8 cellular contexts compared by ENCODE assay signal in genomic region chr6:33014841-33015634, GRCh38. TPM values are rescaled to one million over a fixed set of nuclear protein-coding genes. Genes with fewer than 3 reads are reported as not detected.
DNase-seq lines count a peak whose midpoint lies in the region; ATAC-seq and TF ChIP-seq lines count a peak whose summit lies in the region.

No MANE protein-coding gene starts in this region.

- H3K27ac Mint-ChIP-seq in activated naive CD4-positive, alpha-beta T cell treated with anti-CD3 and anti-CD28 coated beads, Interleukin-2, amount 50 U/mL, for 72 hours = no peak overlapping the region
- no peak overlapping the region for H3K27ac Mint-ChIP-seq in glutamatergic neuron (ENCODE audit: unreplicated experiment)

- no peak overlapping the region for H3K4me2 ChIP-seq in DND-41 (ENCODE audit: insufficient read depth, low read length)
- no peak overlapping the region for H3K4me2 ChIP-seq in trophoblast cell (ENCODE audit: low read length)

- H2BK12ac ChIP-seq in trophoblast cell (ENCODE audit: low read length) = no peak overlapping the region

- H4K12ac ChIP-seq in trophoblast cell (ENCODE audit: low read depth, low read length) = no peak overlapping the region

- H2AK5ac ChIP-seq in trophoblast cell (ENCODE audit: low read length) = no peak overlapping the region

- H4K20me1 ChIP-seq in DND-41 (ENCODE audit: insufficient read depth, low read length) = no peaks in the 10 kb centered on the region

- no peak overlapping the region for H3K4ac ChIP-seq in trophoblast cell (ENCODE audit: low read depth, low read length)

- H3K36me3 ChIP-seq in DND-41 (ENCODE audit: insufficient read depth, low read length) (no peaks in the 10 kb centered on the region), NT2/D1 (ENCODE audit: insufficient read depth, insufficient read length, low read length) (no peaks in the 10 kb centered on the region), trophoblast cell (ENCODE audit: control insufficient read depth in 1 of 2, insufficient read depth in 2 of 2, low read length in 2 of 2) (no peaks in the 10 kb centered on the region)

- no peak overlapping the region for H3K23ac ChIP-seq in trophoblast cell (ENCODE audit: low read length)

- H3K4me1 ChIP-seq in DND-41 (ENCODE audit: insufficient read depth, low read length) (peaks cover 6% of the 10 kb centered on the region; the same call in 1 of the 2 replicates), NT2/D1 (ENCODE audit: insufficient read depth, insufficient read length) (no peaks in the 10 kb centered on the region), trophoblast cell (ENCODE audit: control insufficient read depth in 1 of 2, insufficient read depth in 2 of 2, low read length in 2 of 2) (no peaks in the 10 kb centered on the region)

- H3K79me1 ChIP-seq in trophoblast cell (ENCODE audit: low read length) = no peaks in the 10 kb centered on the region

- no peak overlapping the region for H4K8ac ChIP-seq in trophoblast cell (ENCODE audit: low read depth, low read length)

- H3K27me3 ChIP-seq in DND-41 (ENCODE audit: insufficient read depth, low read length, poor library complexity) (peaks cover 49% of the 10 kb centered on the region), NT2/D1 (ENCODE audit: insufficient read depth, insufficient read length) (no peaks in the 10 kb centered on the region), trophoblast cell (ENCODE audit: insufficient read depth, low read length) (no peaks in the 10 kb centered on the region)

- H3K27ac ChIP-seq in DND-41 (ENCODE audit: low read length) = no peak overlapping the region
- H3K27ac ChIP-seq in trophoblast cell (ENCODE audit: low read depth, low read length) = no peak overlapping the region

- H3K4me3 ChIP-seq in DND-41 (ENCODE audit: low read depth in 1 of 2, low read length in 2 of 2) (no peak overlapping the region), NT2/D1 (ENCODE audit: insufficient read length, low read depth) (no peak overlapping the region), trophoblast cell (ENCODE audit: low read depth, low read length) (no peak overlapping the region)

- no peak overlapping the region for H2BK5ac ChIP-seq in trophoblast cell (ENCODE audit: low read depth, low read length, poor library complexity)

- no peaks in the 10 kb centered on the region for H3K9me3 Mint-ChIP-seq in activated naive CD4-positive, alpha-beta T cell treated with anti-CD3 and anti-CD28 coated beads, Interleukin-2, amount 50 U/mL, for 72 hours
- no peaks in the 10 kb centered on the region for H3K9me3 Mint-ChIP-seq in glutamatergic neuron (ENCODE audit: unreplicated experiment)

- H4K91ac ChIP-seq in trophoblast cell (ENCODE audit: low read depth, low read length) = no peak overlapping the region

- H2AFZ ChIP-seq in DND-41 (ENCODE audit: low read depth, low read length) (no peak overlapping the region), trophoblast cell (ENCODE audit: insufficient read depth, low read length, poor library complexity) (no peak overlapping the region)

- in situ Hi-C loops in KBM-7 (cut with MboI; ENCODE audit: low pct_unique_long_range_greater_than_20kb, low sequenced_read_pairs) = no loop called here

- no peaks in the 10 kb centered on the region for H3K79me2 ChIP-seq in DND-41 (ENCODE audit: insufficient read depth, low read length)
- no peaks in the 10 kb centered on the region for H3K79me2 ChIP-seq in trophoblast cell (ENCODE audit: control insufficient read depth, insufficient read depth, low read length, poor library complexity)

- no peak overlapping the region for H3K4me3 Mint-ChIP-seq in glutamatergic neuron (ENCODE audit: unreplicated experiment)

- ATAC-seq in DND-41 (ENCODE audit: insufficient read depth, low read depth) = peak; percentile 75
- ATAC-seq in activated naive CD4-positive, alpha-beta T cell treated with anti-CD3 and anti-CD28 coated beads, Interleukin-2, amount 50 U/mL, for 72 hours = peak; percentile 60 to 79
- ATAC-seq in GM21360 (IDR thresholded peaks at IDR 0.05; ENCODE audit: unreplicated experiment) = no peak
- ATAC-seq in GM21619 (IDR thresholded peaks at IDR 0.05; ENCODE audit: unreplicated experiment) = no peak

- no peak overlapping the region for H3K18ac ChIP-seq in trophoblast cell (ENCODE audit: low read length)

- H3K27me3 Mint-ChIP-seq in glutamatergic neuron (ENCODE audit: unreplicated experiment) = no peaks in the 10 kb centered on the region

- no peak overlapping the region for H3K14ac ChIP-seq in trophoblast cell (ENCODE audit: low read length)

- no peak overlapping the region for H3K9ac ChIP-seq in DND-41 (ENCODE audit: low read depth, low read length)
- H3K9ac ChIP-seq in NT2/D1 (ENCODE audit: insufficient read length, low read depth) = no peak overlapping the region
- H3K9ac ChIP-seq in trophoblast cell (ENCODE audit: low read length) = no peak overlapping the region

- H2BK120ac ChIP-seq in trophoblast cell (ENCODE audit: insufficient read depth, low read length, poor library complexity) = no peak overlapping the region

- peak; percentile 84 for TF ChIP-seq CTCF in DND-41 (IDR thresholded peaks at IDR 0.05; ENCODE audit: borderline replicate concordance, extremely low read depth, low read length, poor library complexity, severe bottlenecking)
- TF ChIP-seq CTCF in glutamatergic neuron (IDR thresholded peaks at IDR 0.05; ENCODE audit: partially characterized antibody, unreplicated experiment) = peak; percentile 91

- DNase-seq in DND-41 = peak; percentile 61
- DNase-seq in KBM-7 = peak; percentile 90
- peak; percentile 54 for DNase-seq in NT2/D1 (ENCODE audit: low read depth, low spot score)
- peak in 1 of 2 donors; percentile 63 for DNase-seq in activated naive CD4-positive, alpha-beta T cell treated with anti-CD3 and anti-CD28 coated beads, Interleukin-2, amount 50 U/mL, for 72 hours (ENCODE audit: low spot score in 2 of 2)
- no peak for DNase-seq in glutamatergic neuron
- DNase-seq in trophoblast cell = peak; percentile 52 to 88

- H3K36me3 Mint-ChIP-seq in activated naive CD4-positive, alpha-beta T cell treated with anti-CD3 and anti-CD28 coated beads, Interleukin-2, amount 50 U/mL, for 72 hours = no peaks in the 10 kb centered on the region
- H3K36me3 Mint-ChIP-seq in glutamatergic neuron (ENCODE audit: unreplicated experiment) = no peaks in the 10 kb centered on the region

- H3K9me3 ChIP-seq in DND-41 (ENCODE audit: insufficient read depth, low read length, severe bottlenecking) = no peaks in the 10 kb centered on the region
- H3K9me3 ChIP-seq in NT2/D1 (ENCODE audit: insufficient read depth, low read length) = no peaks in the 10 kb centered on the region
- H3K9me3 ChIP-seq in trophoblast cell (ENCODE audit: insufficient read depth, low read depth, low read length) = peaks cover 2% of the 10 kb centered on the region

- peaks cover 5% of the 10 kb centered on the region for H3K4me1 Mint-ChIP-seq in glutamatergic neuron (ENCODE audit: low read depth, unreplicated experiment)

- WGBS in trophoblast cell (ENCODE audit: extremely low coverage, insufficient coverage, insufficient read length) = no CpG with 5 or more reads among the region's 6 CpGs

RNA-seq across cellular contexts. Expression of gene HLA-DOA, which starts 5.6 kb away (rescaled TPM):
- 1 to 10 TPM; 1.8 to 3.2 TPM for total RNA-seq in activated naive CD4-positive, alpha-beta T cell treated with anti-CD3 and anti-CD28 coated beads, Interleukin-2, amount 50 U/mL, for 72 hours
- 0.69 TPM for total RNA-seq in glutamatergic neuron (ENCODE audit: unreplicated experiment)
- 0.05 and 0.08 TPM in 2 replicates for polyA plus RNA-seq in trophoblast cell (2013)

RNA-seq across cellular contexts. Expression of gene BRD2, which starts 46.6 kb away (rescaled TPM):
- 100 to 1,000 TPM; 216 to 254 TPM for total RNA-seq in activated naive CD4-positive, alpha-beta T cell treated with anti-CD3 and anti-CD28 coated beads, Interleukin-2, amount 50 U/mL, for 72 hours
- total RNA-seq in glutamatergic neuron (ENCODE audit: unreplicated experiment) = 213 TPM
- polyA plus RNA-seq in trophoblast cell (2013) = 265 and 273 TPM in 2 replicates

RNA-seq across cellular contexts. Expression of gene HLA-DPA1, which starts 58.4 kb away (rescaled TPM):
- total RNA-seq in activated naive CD4-positive, alpha-beta T cell treated with anti-CD3 and anti-CD28 coated beads, Interleukin-2, amount 50 U/mL, for 72 hours = 10 to 100 TPM; 24.4 to 45.8 TPM
- 1.0 TPM for total RNA-seq in glutamatergic neuron (ENCODE audit: unreplicated experiment)
- polyA plus RNA-seq in trophoblast cell (2013) = 4.8 and 5.8 TPM in 2 replicates

Comparison
In these comparisons a context has a peak if more than half of its experiments do, and no peak if none do; other contexts are left out.
1. ATAC-seq: peak in DND-41 (single experiment) and activated naive CD4-positive, alpha-beta T cell treated with anti-CD3 and anti-CD28 coated beads, Interleukin-2, amount 50 U/mL, for 72 hours (2 of 2); none in GM21360 (single experiment) and GM21619 (single experiment).
2. RNA of gene HLA-DPA1, which starts 58.4 kb away (total RNA-seq): 24.4 to 45.8 TPM in activated naive CD4-positive, alpha-beta T cell treated with anti-CD3 and anti-CD28 coated beads, Interleukin-2, amount 50 U/mL, for 72 hours; 1.0 TPM in glutamatergic neuron (single experiment); every median in the first group is over 10 times any median in the second.